Comparison of ENCODE assay signal across 17 cellular contexts in genomic region chr19:9413240-9413954, GRCh38.
"Had no signal": no experiment of that assay in that cellular context is flagged by ENCODE, and none has a peak within 500 bp of the region (broad histone marks: within the 10 kb centered on the region; RNA-seq: fewer than 3 reads in every experiment).

No MANE protein-coding gene starts in this region.

- FAIRE-seq: endometrium, urothelium cell line had no signal

- H3K4me1 ChIP-seq: psoas muscle, sigmoid colon, tibial artery had no signal

- H3K27me3 Mint-ChIP-seq: activated naive CD8-positive, alpha-beta T cell treated with anti-CD3 and anti-CD28 coated beads, Interleukin-2, amount 10 ng/mL, durations not matched to agents 7 days and 5 days; T-cell had no signal

- H3K27ac ChIP-seq: dorsolateral prefrontal cortex, psoas muscle, sigmoid colon, tibial artery had no signal

- ATAC-seq: esophagus mucosa; left ventricle myocardium superior; psoas muscle; stimulated activated effector memory CD8-positive, alpha-beta T cell treated with anti-CD3 and anti-CD28 coated beads, Interleukin-12 subunit alpha, Interleukin-12 subunit beta, amount 100 ng/mL, for 72 hours; T-cell had no signal

- H3K4me3 ChIP-seq: dorsolateral prefrontal cortex, psoas muscle, sigmoid colon, tibial artery had no signal

- H3K27me3 ChIP-seq: dorsolateral prefrontal cortex, sigmoid colon, tibial artery had no signal

- H3K27ac Mint-ChIP-seq: activated naive CD8-positive, alpha-beta T cell treated with anti-CD3 and anti-CD28 coated beads, Interleukin-2, amount 10 ng/mL, durations not matched to agents 7 days and 5 days; activated T-helper 1 cell treated with anti-CD3 and anti-CD28 coated beads, Interleukin-12 subunit alpha, Interleukin-12 subunit beta, Interleukin-2, Interleukin-4 antibody, amounts not matched to agents 30 ng/mL and 10 ng/mL and 1 ng/mL, durations not matched to agents 14 hours and 24 hours and 36 hours; stimulated activated effector memory CD8-positive, alpha-beta T cell treated with anti-CD3 and anti-CD28 coated beads, Interleukin-12 subunit alpha, Interleukin-12 subunit beta, amount 100 ng/mL, for 72 hours; T-cell had no signal

- H3K4me3 Mint-ChIP-seq: activated naive CD8-positive, alpha-beta T cell treated with anti-CD3 and anti-CD28 coated beads, Interleukin-2, amount 10 ng/mL, durations not matched to agents 7 days and 5 days; activated T-helper 1 cell treated with anti-CD3 and anti-CD28 coated beads, Interleukin-12 subunit alpha, Interleukin-12 subunit beta, Interleukin-2, Interleukin-4 antibody, amounts not matched to agents 30 ng/mL and 10 ng/mL and 1 ng/mL, durations not matched to agents 14 hours and 24 hours and 36 hours; neural crest cell; stimulated activated effector memory CD8-positive, alpha-beta T cell treated with anti-CD3 and anti-CD28 coated beads, Interleukin-12 subunit alpha, Interleukin-12 subunit beta, amount 100 ng/mL, for 72 hours; T-cell had no signal

- DNase-seq: activated CD4-positive, CD25-positive, alpha-beta regulatory T cell treated with anti-CD3 and anti-CD28 coated beads, Interleukin-2, amount 50 U/mL, for 72 hours; activated naive CD8-positive, alpha-beta T cell treated with anti-CD3 and anti-CD28 coated beads, Interleukin-2, amount 10 ng/mL, durations not matched to agents 7 days and 5 days; dorsolateral prefrontal cortex; left ventricle myocardium superior; psoas muscle; sigmoid colon; stimulated activated CD4-positive, alpha-beta T cell treated with anti-CD3 and anti-CD28 coated beads, Interleukin-12 subunit alpha, Interleukin-12 subunit beta, amount 100 ng/mL, for 4 hours; stimulated activated CD4-positive, alpha-beta T cell treated with anti-CD3 and anti-CD28 coated beads, Interleukin-2, amount 100 ng/mL, for 24 hours; T-cell; T-helper 9 cell; tibial artery had no signal

- H3K4me1 Mint-ChIP-seq: activated naive CD8-positive, alpha-beta T cell treated with anti-CD3 and anti-CD28 coated beads, Interleukin-2, amount 10 ng/mL, durations not matched to agents 7 days and 5 days; neural crest cell; stimulated activated effector memory CD8-positive, alpha-beta T cell treated with anti-CD3 and anti-CD28 coated beads, Interleukin-12 subunit alpha, Interleukin-12 subunit beta, amount 100 ng/mL, for 72 hours; T-cell had no signal
